Comparison of ENCODE assay signal across 17 cellular contexts in genomic region chr17:11493947-11494346, GRCh38.
A peak's percentile ranks its signal among the peaks of the same experiment; 100 is the strongest.
DNase-seq lines count a peak whose midpoint lies in the region; ATAC-seq and TF ChIP-seq lines count a peak whose summit lies in the region.
"Had no signal": no experiment of that assay in that cellular context is flagged by ENCODE, and none has a peak within 500 bp of the region (broad histone marks: within the 10 kb centered on the region; RNA-seq: fewer than 3 reads in every experiment).

No MANE protein-coding gene starts in this region.

- no peak overlapping the region for H3K27ac Mint-ChIP-seq in WTC11

- intact Hi-C loops in left ventricle myocardium superior (cut with micrococcal nuclease) (no loop called here), left lung (cut with DNase I) (no loop called here)

- POLR2A ChIA-PET in WTC11 (lab: Charles Lee) = no interaction called here

- H3K27me3 Mint-ChIP-seq in WTC11 (ENCODE audit: low read depth) = peaks cover 17% of the 10 kb centered on the region

- H3K27ac ChIP-seq in right atrium auricular region (no peak overlapping the region), left lung (no peak overlapping the region)
- H3K27ac ChIP-seq: A549, KMS-11 had no signal

- H3K4me3 ChIP-seq in right atrium auricular region = no peak overlapping the region
- no peak overlapping the region for H3K4me3 ChIP-seq in left lung
- H3K4me3 ChIP-seq: A549 had no signal

- H3K36me3 ChIP-seq in right atrium auricular region (no peaks in the 10 kb centered on the region), left lung (no peaks in the 10 kb centered on the region)

- no peak for ATAC-seq in left ventricle myocardium superior
- peak; percentile 30; the same call in 1 of the 2 replicates for ATAC-seq in WTC11
- ATAC-seq in left lung = no peak
- ATAC-seq: A549 had no signal

- DNase-seq in right atrium auricular region (ENCODE audit: low spot score) (peak; percentile 43), left ventricle myocardium superior (no peak), WTC11 (ENCODE audit: low spot score) (no peak), iPS-NIHi7 (ENCODE audit: extremely low spot score) (peak; percentile 76), left lung (no peak)
- DNase-seq in activated CD4-positive, alpha-beta T cell treated with anti-CD3 and anti-CD28 coated beads, Interleukin-2, amount 50 U/mL, for 1 hour = no peak
- no peak for DNase-seq in activated CD4-positive, CD25-positive, alpha-beta regulatory T cell (lab: John Stamatoyannopoulos, UW)
- DNase-seq: AML-193, DMS53, NCI-H1436, NCI-H2081, NCI-H69, RPMI8226, SIG-M5 had no signal

- H3K36me3 Mint-ChIP-seq in WTC11 = peaks cover 58% of the 10 kb centered on the region
- H3K36me3 Mint-ChIP-seq: CD14-positive monocyte had no signal

- no peaks in the 10 kb centered on the region for H3K4me1 ChIP-seq in right atrium auricular region
- H3K4me1 ChIP-seq in left lung = no peaks in the 10 kb centered on the region
- H3K4me1 ChIP-seq: A549 had no signal

- TF ChIP-seq CTCF in right atrium auricular region (IDR thresholded peaks at IDR 0.05) = no peak
- TF ChIP-seq CTCF in WTC11 (IDR thresholded peaks at IDR 0.05) = no peak
- no peak for TF ChIP-seq CTCF in left lung (IDR thresholded peaks at IDR 0.05)

- H3K4me3 Mint-ChIP-seq in WTC11 = no peak overlapping the region
- H3K4me3 Mint-ChIP-seq: CD14-positive monocyte had no signal

- peaks cover 7% of the 10 kb centered on the region for H3K4me1 Mint-ChIP-seq in WTC11
- H3K4me1 Mint-ChIP-seq: CD14-positive monocyte had no signal

- peaks cover 78% of the 10 kb centered on the region for H3K9me3 Mint-ChIP-seq in WTC11

- no peaks in the 10 kb centered on the region for H3K9me3 ChIP-seq in right atrium auricular region
- peaks cover 0 to 2% of the 10 kb centered on the region in 2 donors for H3K9me3 ChIP-seq in left lung
- H3K9me3 ChIP-seq: A549 had no signal

- CTCF ChIA-PET in WTC11 (lab: Charles Lee) = no interaction called here

- H3K27me3 ChIP-seq in right atrium auricular region (no peaks in the 10 kb centered on the region), left lung (no peaks in the 10 kb centered on the region)

TF ChIP-seq in WTC11, 78 proteins besides CTCF, POLR2A, EP300 and RAD21 (continues in another document):
- TF ChIP-seq SMAD4 (CRISPR knock-in tag; IDR thresholded peaks at IDR 0.05) = no peak
- no peak for TF ChIP-seq CREM (CRISPR knock-in tag; IDR thresholded peaks at IDR 0.05)
- TF ChIP-seq ARID4B (CRISPR knock-in tag; IDR thresholded peaks at IDR 0.05; ENCODE audit: borderline replicate concordance) = no peak
- TF ChIP-seq CBFB (CRISPR knock-in tag; IDR thresholded peaks at IDR 0.05; ENCODE audit: low read depth) = no peak
- TF ChIP-seq STAT6 (CRISPR knock-in tag; conservative IDR thresholded peaks at IDR 0.05; ENCODE audit: low read depth) = no peak
- TF ChIP-seq E2F1 (CRISPR knock-in tag; IDR thresholded peaks at IDR 0.05) = no peak
- no peak for TF ChIP-seq RELA (CRISPR knock-in tag; IDR thresholded peaks at IDR 0.05; ENCODE audit: borderline replicate concordance)
- no peak for TF ChIP-seq TCF7 (CRISPR knock-in tag; IDR thresholded peaks at IDR 0.05; ENCODE audit: low read depth)
- TF ChIP-seq PREB (CRISPR knock-in tag; IDR thresholded peaks at IDR 0.05; ENCODE audit: borderline replicate concordance) = no peak
- no peak for TF ChIP-seq ATF1 (CRISPR knock-in tag; IDR thresholded peaks at IDR 0.05)
- TF ChIP-seq ZNF281 (CRISPR knock-in tag; IDR thresholded peaks at IDR 0.05) = no peak
- no peak for TF ChIP-seq TEAD4 (CRISPR knock-in tag; IDR thresholded peaks at IDR 0.05)
- no peak for TF ChIP-seq SOX15 (CRISPR knock-in tag; IDR thresholded peaks at IDR 0.05)
- TF ChIP-seq FOXP1 (CRISPR knock-in tag; IDR thresholded peaks at IDR 0.05; ENCODE audit: borderline replicate concordance) = no peak
- TF ChIP-seq GABPB1 (CRISPR knock-in tag; IDR thresholded peaks at IDR 0.05) = no peak

Comparison
In these comparisons a context has a peak if more than half of its experiments do, and no peak if none do; other contexts are left out.
1. DNase-seq: peak in right atrium auricular region (single experiment) and iPS-NIHi7 (single experiment); none in left ventricle myocardium superior (single experiment), WTC11 (single experiment), activated CD4-positive, alpha-beta T cell treated with anti-CD3 and anti-CD28 coated beads, Interleukin-2, amount 50 U/mL, for 1 hour (single experiment), activated CD4-positive, CD25-positive, alpha-beta regulatory T cell (0 of 4) and left lung (0 of 2).